37 cellular contexts compared by ENCODE assay signal in genomic region chr11:59965424-59965823, GRCh38. TPM values are rescaled to one million over a fixed set of nuclear protein-coding genes. Genes with fewer than 3 reads are reported as not detected.
"Had no signal": no experiment of that assay in that cellular context is flagged by ENCODE, and none has a peak within 500 bp of the region (broad histone marks: within the 10 kb centered on the region; RNA-seq: fewer than 3 reads in every experiment).

No MANE protein-coding gene starts in this region.

- FAIRE-seq: astrocyte, TTC549 had no signal

- H3K4me3 ChIP-seq: adrenal gland, body of pancreas, breast epithelium had no signal

- H3K9me3 ChIP-seq: adrenal gland, body of pancreas, breast epithelium had no signal

- DNase-seq: activated B cell treated with CpG ODN at 0.5 μM for 24 hours; activated CD4-positive, alpha-beta memory T cell treated with anti-CD3 and anti-CD28 coated beads for 36 hours; activated CD4-positive, alpha-beta T cell treated with anti-CD3 and anti-CD28 coated beads for 4 hours; activated CD4-positive, alpha-beta T cell treated with anti-CD3 and anti-CD28 coated beads, Interleukin-2, amount 10 ng/mL, durations not matched to agents 24 days and 14 days; activated CD4-positive, alpha-beta T cell treated with anti-CD3 and anti-CD28 coated beads, Interleukin-2, amount 50 U/mL, for 1 hour; activated CD4-positive, alpha-beta T cell treated with anti-CD3 and anti-CD28 coated beads, Interleukin-2, amount 50 U/mL, for 4 hours; activated CD4-positive, CD25-positive, alpha-beta regulatory T cell treated with anti-CD3 and anti-CD28 coated beads, Interleukin-2, amount 50 U/mL, for 72 hours; activated CD8-positive, alpha-beta memory T cell treated with anti-CD3 and anti-CD28 coated beads, Interleukin-2, amount 50 U/mL, for 4 hours; activated CD8-positive, alpha-beta T cell treated with anti-CD3 and anti-CD28 coated beads for 36 hours; activated effector memory CD4-positive, alpha-beta T cell treated with anti-CD3 and anti-CD28 coated beads, Interleukin-2, amount 50 U/mL, for 16 hours; activated gamma-delta T cell treated with Interleukin-2 at 50 U/mL for 16 hours; activated naive CD4-positive, alpha-beta T cell; activated naive CD4-positive, alpha-beta T cell treated with anti-CD3 and anti-CD28 coated beads for 36 hours; activated naive CD4-positive, alpha-beta T cell treated with anti-CD3 and anti-CD28 coated beads, Interleukin-2, amount 50 U/mL, for 16 hours; activated naive CD8-positive, alpha-beta T cell treated with anti-CD3 and anti-CD28 coated beads for 36 hours; activated T-cell treated with anti-CD3 and anti-CD28 coated beads for 4 hours; activated T-cell treated with anti-CD3 and anti-CD28 coated beads, Interleukin-2, amount 50 U/mL, for 1 hour; activated T-cell treated with anti-CD3 and anti-CD28 coated beads, Interleukin-2, amount 50 U/mL, for 4 hours; activated T-cell treated with anti-CD3 and anti-CD28 coated beads, Interleukin-2, amount 50 U/mL, for 72 hours; adrenal gland; amniotic stem cell; aorta; body of pancreas; brain microvascular endothelial cell; central memory CD4-positive, alpha-beta T cell; T-helper 2 cell; T-helper 9 cell had no signal

- H3K27me3 ChIP-seq: adrenal gland, body of pancreas, brain microvascular endothelial cell, breast epithelium had no signal

- H3K4me1 ChIP-seq: adrenal gland, breast epithelium had no signal

- H3K27ac ChIP-seq: adrenal gland, body of pancreas, brain microvascular endothelial cell, breast epithelium, VCaP had no signal

- ATAC-seq: activated CD8-positive, alpha-beta T cell treated with anti-CD3 and anti-CD28 coated beads for 36 hours; activated naive CD4-positive, alpha-beta T cell treated with anti-CD3 and anti-CD28 coated beads, Interleukin-2, amount 50 U/mL, for 72 hours; activated T-cell treated with anti-CD3 and anti-CD28 coated beads, Interleukin-2, amount 50 U/mL, for 4 hours; activated T-cell treated with anti-CD3 and anti-CD28 coated beads, Interleukin-2, amount 50 U/mL, for 72 hours; activated T-helper 17 cell treated with anti-CD3 and anti-CD28 coated beads, Interleukin-2, amount 50 U/mL, for 72 hours; body of pancreas had no signal

- H3K36me3 ChIP-seq: adrenal gland, brain microvascular endothelial cell, breast epithelium had no signal

RNA-seq across cellular contexts. Expression of gene OOSP4A, which starts 1.6 kb away (rescaled TPM):
- total RNA-seq: activated B cell treated with CpG ODN at 0.5 μM for 24 hours; activated CD4-positive, alpha-beta memory T cell treated with anti-CD3 and anti-CD28 coated beads for 36 hours; activated CD4-positive, alpha-beta T cell treated with anti-CD3 and anti-CD28 coated beads, Interleukin-2, amount 10 ng/mL, durations not matched to agents 24 days and 14 days; activated CD8-positive, alpha-beta memory T cell treated with anti-CD3 and anti-CD28 coated beads for 36 hours; activated CD8-positive, alpha-beta T cell treated with anti-CD3 and anti-CD28 coated beads for 36 hours; activated naive CD4-positive, alpha-beta T cell treated with anti-CD3 and anti-CD28 coated beads for 36 hours; activated naive CD4-positive, alpha-beta T cell treated with anti-CD3 and anti-CD28 coated beads, Interleukin-2, amount 50 U/mL, for 72 hours; activated naive CD8-positive, alpha-beta T cell treated with anti-CD3 and anti-CD28 coated beads for 36 hours; activated T-cell treated with anti-CD3 and anti-CD28 coated beads, Interleukin-2, amount 50 U/mL, for 4 hours; activated T-cell treated with anti-CD3 and anti-CD28 coated beads, Interleukin-2, amount 50 U/mL, for 72 hours; activated T-helper 1 cell treated with anti-CD3 and anti-CD28 coated beads, Interleukin-12 subunit alpha, Interleukin-12 subunit beta, Interleukin-2, Interleukin-4 antibody, amounts not matched to agents 30 ng/mL and 10 ng/mL and 1 ng/mL, durations not matched to agents 14 hours and 24 hours and 36 hours; activated T-helper 17 cell treated with anti-CD3 and anti-CD28 coated beads, Interleukin-2, amount 50 U/mL, for 72 hours; adrenal gland; aorta; astrocyte; body of pancreas; breast epithelium; cardiac septum; cerebellum had no signal
- polyA plus RNA-seq: adrenal gland, aorta had no signal

RNA-seq across cellular contexts. Expression of gene OOSP1, which starts 27.2 kb away (rescaled TPM):
- total RNA-seq: activated B cell treated with CpG ODN at 0.5 μM for 24 hours; activated CD4-positive, alpha-beta memory T cell treated with anti-CD3 and anti-CD28 coated beads for 36 hours; activated CD4-positive, alpha-beta T cell treated with anti-CD3 and anti-CD28 coated beads, Interleukin-2, amount 10 ng/mL, durations not matched to agents 24 days and 14 days; activated CD8-positive, alpha-beta memory T cell treated with anti-CD3 and anti-CD28 coated beads for 36 hours; activated CD8-positive, alpha-beta T cell treated with anti-CD3 and anti-CD28 coated beads for 36 hours; activated naive CD4-positive, alpha-beta T cell treated with anti-CD3 and anti-CD28 coated beads for 36 hours; activated naive CD4-positive, alpha-beta T cell treated with anti-CD3 and anti-CD28 coated beads, Interleukin-2, amount 50 U/mL, for 72 hours; activated naive CD8-positive, alpha-beta T cell treated with anti-CD3 and anti-CD28 coated beads for 36 hours; activated T-cell treated with anti-CD3 and anti-CD28 coated beads, Interleukin-2, amount 50 U/mL, for 4 hours; activated T-cell treated with anti-CD3 and anti-CD28 coated beads, Interleukin-2, amount 50 U/mL, for 72 hours; activated T-helper 1 cell treated with anti-CD3 and anti-CD28 coated beads, Interleukin-12 subunit alpha, Interleukin-12 subunit beta, Interleukin-2, Interleukin-4 antibody, amounts not matched to agents 30 ng/mL and 10 ng/mL and 1 ng/mL, durations not matched to agents 14 hours and 24 hours and 36 hours; activated T-helper 17 cell treated with anti-CD3 and anti-CD28 coated beads, Interleukin-2, amount 50 U/mL, for 72 hours; adrenal gland; aorta; astrocyte; body of pancreas; breast epithelium; cardiac septum; cerebellum had no signal
- polyA plus RNA-seq: adrenal gland, aorta had no signal

RNA-seq across cellular contexts. Expression of gene OOSP4B, which starts 51.6 kb away (rescaled TPM):
- total RNA-seq: activated B cell treated with CpG ODN at 0.5 μM for 24 hours; activated CD4-positive, alpha-beta memory T cell treated with anti-CD3 and anti-CD28 coated beads for 36 hours; activated CD4-positive, alpha-beta T cell treated with anti-CD3 and anti-CD28 coated beads, Interleukin-2, amount 10 ng/mL, durations not matched to agents 24 days and 14 days; activated CD8-positive, alpha-beta memory T cell treated with anti-CD3 and anti-CD28 coated beads for 36 hours; activated CD8-positive, alpha-beta T cell treated with anti-CD3 and anti-CD28 coated beads for 36 hours; activated naive CD4-positive, alpha-beta T cell treated with anti-CD3 and anti-CD28 coated beads for 36 hours; activated naive CD4-positive, alpha-beta T cell treated with anti-CD3 and anti-CD28 coated beads, Interleukin-2, amount 50 U/mL, for 72 hours; activated naive CD8-positive, alpha-beta T cell treated with anti-CD3 and anti-CD28 coated beads for 36 hours; activated T-cell treated with anti-CD3 and anti-CD28 coated beads, Interleukin-2, amount 50 U/mL, for 4 hours; activated T-cell treated with anti-CD3 and anti-CD28 coated beads, Interleukin-2, amount 50 U/mL, for 72 hours; activated T-helper 1 cell treated with anti-CD3 and anti-CD28 coated beads, Interleukin-12 subunit alpha, Interleukin-12 subunit beta, Interleukin-2, Interleukin-4 antibody, amounts not matched to agents 30 ng/mL and 10 ng/mL and 1 ng/mL, durations not matched to agents 14 hours and 24 hours and 36 hours; activated T-helper 17 cell treated with anti-CD3 and anti-CD28 coated beads, Interleukin-2, amount 50 U/mL, for 72 hours; adrenal gland; aorta; astrocyte; body of pancreas; breast epithelium; cardiac septum; cerebellum had no signal
- polyA plus RNA-seq: adrenal gland, aorta had no signal
